In genomic region chr11:27950339-27950738, GRCh38 we compare ENCODE assay signal across 1 cellular context.
TF ChIP-seq lines count a peak whose summit lies in the region.

No MANE protein-coding gene starts in this region.

TF ChIP-seq in GM23338, 12 proteins besides CTCF, POLR2A, EP300 and RAD21 (continued from another document):
- no peak for TF ChIP-seq POLR2AphosphoS5 (IDR thresholded peaks at IDR 0.05; ENCODE audit: low read depth)
- TF ChIP-seq ETS1 (IDR thresholded peaks at IDR 0.05): no peak
